11 cellular contexts compared by ENCODE assay signal in the genomic region with DNA sequence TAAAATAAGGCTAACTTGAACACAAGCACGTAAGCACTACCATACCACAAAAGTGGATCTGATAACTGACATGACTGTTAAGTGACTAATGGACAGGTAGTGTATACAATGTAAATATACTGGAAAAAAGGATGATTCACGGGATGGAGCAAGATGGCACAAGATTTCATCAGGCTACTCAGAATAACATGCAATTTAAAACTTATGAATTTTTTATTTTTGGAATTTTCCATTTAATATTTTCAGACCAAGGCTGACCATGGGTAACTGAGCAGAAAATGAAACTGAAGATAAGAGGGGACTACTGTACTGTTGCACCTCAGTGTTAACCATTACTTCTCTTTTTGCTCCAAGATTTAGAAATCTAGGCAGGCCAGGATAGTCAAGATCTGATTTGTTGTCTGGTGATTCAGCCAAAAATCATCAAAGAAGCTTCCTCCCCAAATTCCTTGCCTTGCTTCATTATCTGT. TPM values are rescaled to one million over a fixed set of nuclear protein-coding genes. Genes with fewer than 3 reads are reported as not detected.
DNase-seq lines count a peak whose midpoint lies in the region; ATAC-seq, FAIRE-seq and TF ChIP-seq lines count a peak whose summit lies in the region.
"Had no signal": no experiment of that assay in that cellular context is flagged by ENCODE, and none has a peak within 500 bp of the region (broad histone marks: within the 10 kb centered on the region; RNA-seq: fewer than 3 reads in every experiment).

No MANE protein-coding gene starts in this region.

- H3K4me1 Mint-ChIP-seq in astrocyte (ENCODE audit: low read depth, unreplicated experiment) (peaks cover 8% of the 10 kb centered on the region), immature natural killer cell (no peaks in the 10 kb centered on the region)

- peaks cover 2% of the 10 kb centered on the region for H3K4me1 ChIP-seq in astrocyte (ENCODE audit: insufficient read depth, low read length)
- no peaks in the 10 kb centered on the region for H3K4me1 ChIP-seq in lower lobe of right lung
- H3K4me1 ChIP-seq: right atrium auricular region had no signal

- peak; percentile 80 for ATAC-seq in GM19351 (IDR thresholded peaks at IDR 0.05; ENCODE audit: unreplicated experiment)
- peak; percentile 50 for ATAC-seq in HG03159 (IDR thresholded peaks at IDR 0.05; ENCODE audit: unreplicated experiment)
- no peak for ATAC-seq in GM21381 (IDR thresholded peaks at IDR 0.05; ENCODE audit: unreplicated experiment)
- no peak for ATAC-seq in GM19463 (IDR thresholded peaks at IDR 0.05; ENCODE audit: unreplicated experiment)
- no peak for ATAC-seq in lower lobe of right lung

- H3K27me3 ChIP-seq in astrocyte (ENCODE audit: insufficient read depth, low read length) (no peaks in the 10 kb centered on the region), lower lobe of right lung (ENCODE audit: low read depth) (no peaks in the 10 kb centered on the region)
- H3K27me3 ChIP-seq: right atrium auricular region had no signal

- intact Hi-C loops in lower lobe of right lung (cut with DNase I) = no loop called here

- no peaks in the 10 kb centered on the region for H3K36me3 ChIP-seq in astrocyte (ENCODE audit: insufficient read depth, low read length)
- no peaks in the 10 kb centered on the region for H3K36me3 ChIP-seq in lower lobe of right lung
- H3K36me3 ChIP-seq: right atrium auricular region had no signal

- H3K4me3 Mint-ChIP-seq in astrocyte (ENCODE audit: unreplicated experiment) (no peak overlapping the region), immature natural killer cell (no peak overlapping the region)

- H3K36me3 Mint-ChIP-seq in astrocyte (ENCODE audit: low read depth, unreplicated experiment) = no peaks in the 10 kb centered on the region
- no peaks in the 10 kb centered on the region for H3K36me3 Mint-ChIP-seq in immature natural killer cell

- peak overlapping the region; percentile 1 for H3K4me2 ChIP-seq in astrocyte (ENCODE audit: low read length)

- no peaks in the 10 kb centered on the region for H3K27me3 Mint-ChIP-seq in astrocyte (ENCODE audit: low read depth, unreplicated experiment)
- H3K27me3 Mint-ChIP-seq in immature natural killer cell (ENCODE audit: low read depth in 3 of 3) = peaks cover 0 to 2% (median 1%) of the 10 kb centered on the region in 3 donors

- H3K9me3 Mint-ChIP-seq in astrocyte (ENCODE audit: unreplicated experiment) (no peaks in the 10 kb centered on the region), immature natural killer cell (peaks cover 0 to 2% (median 0%) of the 10 kb centered on the region in 6 donors)

- H3K9ac ChIP-seq in astrocyte (ENCODE audit: low read length) = peak overlapping the region; percentile 1

- DNase-seq in astrocyte (ENCODE audit: low read depth) = peak; percentile 67
- peak; percentile 63 for DNase-seq in skeletal muscle cell (ENCODE audit: low read depth)
- no peak for DNase-seq in immature natural killer cell
- no peak for DNase-seq in lower lobe of right lung
- DNase-seq: mesendoderm, NCI-H2227 treated with DMSO at 0.1 percent for 48 hours had no signal

- peak; percentile 87 for FAIRE-seq in astrocyte (lab: Jason Lieb, UNC)

- H3K4me3 ChIP-seq in astrocyte (ENCODE audit: insufficient read depth, low read depth, low read length) (no peak overlapping the region), skeletal muscle cell (ENCODE audit: low read depth, low read length) (no peak overlapping the region), lower lobe of right lung (no peak overlapping the region)
- H3K4me3 ChIP-seq: right atrium auricular region had no signal

- H2AFZ ChIP-seq in astrocyte (ENCODE audit: low read depth, low read length) = no peak overlapping the region

- H3K27ac ChIP-seq in astrocyte (ENCODE audit: low read depth, low read length) (peak overlapping the region; percentile 39), lower lobe of right lung (no peak overlapping the region)
- H3K27ac ChIP-seq: right atrium auricular region had no signal

- H3K9me3 ChIP-seq in astrocyte (ENCODE audit: insufficient read depth, low read depth, low read length) (no peaks in the 10 kb centered on the region), lower lobe of right lung (no peaks in the 10 kb centered on the region)
- H3K9me3 ChIP-seq: right atrium auricular region had no signal

- H4K20me1 ChIP-seq in astrocyte (ENCODE audit: insufficient read depth, low read length) = no peaks in the 10 kb centered on the region

- H3K27ac Mint-ChIP-seq in astrocyte (ENCODE audit: unreplicated experiment) = peak overlapping the region; percentile 75
- no peak overlapping the region for H3K27ac Mint-ChIP-seq in immature natural killer cell

- H3K79me2 ChIP-seq in astrocyte (ENCODE audit: insufficient read depth, low read length) = no peaks in the 10 kb centered on the region

- TF ChIP-seq CTCF in astrocyte (IDR thresholded peaks at IDR 0.05; ENCODE audit: insufficient read depth, low read depth, low read length) (no peak), lower lobe of right lung (IDR thresholded peaks at IDR 0.05) (no peak)

RNA-seq across cellular contexts. Expression of gene TPBG, which starts 45.4 kb away (rescaled TPM):
- total RNA-seq in astrocyte (23.7 and 26.0 TPM in 2 replicates), lower lobe of right lung (10.8 TPM)
- not detected for polyA plus RNA-seq in immature natural killer cell

Comparison
In these comparisons a context has a peak if more than half of its experiments do, and no peak if none do; other contexts are left out.
1. ATAC-seq: peak in GM19351 (single experiment) and HG03159 (single experiment); none in GM21381 (single experiment), GM19463 (single experiment) and lower lobe of right lung (0 of 2).
2. DNase-seq: peak in astrocyte (single experiment) and skeletal muscle cell (single experiment); none in immature natural killer cell (0 of 3) and lower lobe of right lung (single experiment).